Comparison of ENCODE assay signal across 15 cellular contexts in the genomic region with DNA sequence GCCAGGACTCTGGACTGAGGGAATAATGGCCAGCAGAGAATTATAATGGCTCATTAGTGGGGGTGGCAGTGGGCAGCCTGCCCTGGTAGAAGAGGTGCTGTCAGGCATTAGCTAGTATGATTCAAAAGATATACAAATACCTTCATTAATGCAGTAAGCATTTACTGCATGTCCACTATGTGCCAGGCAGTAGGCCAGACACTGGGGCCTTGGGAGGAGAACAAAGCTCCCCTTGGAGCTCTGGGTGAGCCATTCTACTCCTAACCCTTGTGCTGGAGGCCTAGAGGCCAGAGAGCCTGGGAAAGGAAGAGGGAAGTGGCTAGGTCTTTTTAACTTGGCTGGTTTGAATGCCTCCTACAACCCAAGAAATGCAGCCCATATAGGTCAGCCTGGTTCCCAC.
"Had no signal": no experiment of that assay in that cellular context is flagged by ENCODE, and none has a peak within 500 bp of the region (broad histone marks: within the 10 kb centered on the region; RNA-seq: fewer than 3 reads in every experiment).

No MANE protein-coding gene starts in this region.

- H3K27me3 Mint-ChIP-seq: activated naive CD8-positive, alpha-beta T cell treated with anti-CD3 and anti-CD28 coated beads, Interleukin-2, amount 50 U/mL, for 24 hours; naive B cell had no signal

- H3K4me1 Mint-ChIP-seq: activated CD4-positive, alpha-beta memory T cell treated with anti-CD3 and anti-CD28 coated beads, Interleukin-2, amount 10 ng/mL, durations not matched to agents 7 days and 5 days; activated naive CD8-positive, alpha-beta T cell treated with anti-CD3 and anti-CD28 coated beads, Interleukin-2, amount 50 U/mL, for 24 hours; naive B cell; stimulated activated naive B cell treated with anti-CD40 and anti-IgM and Interleukin-4, amounts not matched to agents 10 μg/mL and 1 μg/mL and 100 μg/mL, for 72 hours had no signal

- H3K9me3 Mint-ChIP-seq: activated CD4-positive, alpha-beta memory T cell treated with anti-CD3 and anti-CD28 coated beads, Interleukin-2, amount 10 ng/mL, durations not matched to agents 7 days and 5 days; activated naive CD8-positive, alpha-beta T cell treated with anti-CD3 and anti-CD28 coated beads, Interleukin-2, amount 50 U/mL, for 24 hours; naive B cell; stimulated activated naive B cell treated with anti-CD40 and anti-IgM and Interleukin-4, amounts not matched to agents 10 μg/mL and 1 μg/mL and 100 μg/mL, for 72 hours had no signal

- ATAC-seq: activated naive CD8-positive, alpha-beta T cell treated with anti-CD3 and anti-CD28 coated beads, Interleukin-2, amount 50 U/mL, for 24 hours; pancreas; right cardiac atrium; stimulated activated naive B cell treated with anti-CD40 and anti-IgM and Interleukin-4, amounts not matched to agents 10 μg/mL and 1 μg/mL and 100 μg/mL, for 72 hours had no signal

- H3K27ac Mint-ChIP-seq: activated CD4-positive, alpha-beta memory T cell treated with anti-CD3 and anti-CD28 coated beads, Interleukin-2, amount 10 ng/mL, durations not matched to agents 7 days and 5 days; activated naive CD8-positive, alpha-beta T cell treated with anti-CD3 and anti-CD28 coated beads, Interleukin-2, amount 50 U/mL, for 24 hours; stimulated activated naive B cell treated with anti-CD40 and anti-IgM and Interleukin-4, amounts not matched to agents 10 μg/mL and 1 μg/mL and 100 μg/mL, for 72 hours had no signal

- H3K27me3 ChIP-seq: brain microvascular endothelial cell, heart right ventricle, pancreas, suprapubic skin had no signal

- H3K36me3 ChIP-seq: brain microvascular endothelial cell, pancreas, suprapubic skin had no signal

- H3K27ac ChIP-seq: brain microvascular endothelial cell, pancreas, suprapubic skin had no signal

- H3K4me1 ChIP-seq: pancreas had no signal

- H3K36me3 Mint-ChIP-seq: naive B cell had no signal

- H3K9me3 ChIP-seq: heart right ventricle, pancreas, suprapubic skin had no signal

- H3K4me3 ChIP-seq: heart right ventricle, pancreas, suprapubic skin had no signal

- DNase-seq: activated CD4-positive, alpha-beta memory T cell treated with anti-CD3 and anti-CD28 coated beads, Interleukin-2, amount 10 ng/mL, durations not matched to agents 7 days and 5 days; activated CD4-positive, CD25-positive, alpha-beta regulatory T cell treated with anti-CD3 and anti-CD28 coated beads, Interleukin-2, amount 50 U/mL, for 72 hours; activated CD8-positive, alpha-beta memory T cell treated with anti-CD3 and anti-CD28 coated beads, Interleukin-2, amount 50 U/mL, for 4 hours; activated naive CD4-positive, alpha-beta T cell treated with Interleukin-2 at 50 U/mL for 16 hours; activated naive CD8-positive, alpha-beta T cell treated with anti-CD3 and anti-CD28 coated beads, Interleukin-2, amount 50 U/mL, for 24 hours; brain microvascular endothelial cell; effector CD8-positive, alpha-beta T cell; foreskin melanocyte; heart right ventricle; islet precursor cell; naive B cell; pancreas; stimulated activated naive B cell treated with anti-CD40 and anti-IgM and Interleukin-4, amounts not matched to agents 10 μg/mL and 1 μg/mL and 100 μg/mL, for 72 hours had no signal

- H3K4me3 Mint-ChIP-seq: activated CD4-positive, alpha-beta memory T cell treated with anti-CD3 and anti-CD28 coated beads, Interleukin-2, amount 10 ng/mL, durations not matched to agents 7 days and 5 days; activated naive CD8-positive, alpha-beta T cell treated with anti-CD3 and anti-CD28 coated beads, Interleukin-2, amount 50 U/mL, for 24 hours; naive B cell; stimulated activated naive B cell treated with anti-CD40 and anti-IgM and Interleukin-4, amounts not matched to agents 10 μg/mL and 1 μg/mL and 100 μg/mL, for 72 hours had no signal
